ENCODE assay signal across 10 cellular contexts in the genomic region with DNA sequence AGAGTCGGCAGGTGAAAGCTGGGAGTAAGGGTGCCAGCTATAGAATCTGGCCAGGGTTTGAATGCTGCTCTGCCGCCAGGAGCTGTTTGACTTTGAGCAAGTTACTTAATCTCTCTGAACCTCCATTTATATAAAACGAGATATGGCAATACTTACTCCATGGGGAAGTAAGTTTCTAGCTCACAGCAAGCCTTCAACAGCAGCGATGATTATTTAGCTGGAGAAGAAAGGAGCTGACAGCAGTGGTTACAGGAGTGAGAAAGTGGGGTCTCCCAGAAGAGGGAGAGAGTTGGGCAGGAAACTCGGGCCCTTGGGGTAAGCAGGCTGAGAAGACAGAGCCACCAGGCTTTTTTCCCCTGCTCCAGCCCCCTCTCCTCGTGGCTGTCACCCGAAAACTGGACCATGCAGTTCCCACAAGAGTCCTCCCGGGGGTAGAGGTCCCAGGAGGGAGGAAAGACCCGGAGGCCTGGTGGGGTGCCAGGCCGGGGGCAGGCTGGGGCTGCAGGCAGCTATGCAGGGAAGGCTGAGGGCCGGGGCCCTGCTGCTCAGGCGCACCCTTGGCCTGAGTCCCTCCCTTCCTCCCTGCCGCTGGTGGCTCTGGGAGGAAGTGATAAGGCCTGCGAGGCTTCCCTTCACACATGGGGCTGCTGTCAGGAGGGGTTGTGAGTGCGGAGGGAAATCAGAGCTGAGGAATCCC. TPM values are rescaled to one million over a fixed set of nuclear protein-coding genes. Genes with fewer than 3 reads are reported as not detected.
A peak's percentile ranks its signal among the peaks of the same experiment; 100 is the strongest.
DNase-seq lines count a peak whose midpoint lies in the region; ATAC-seq and TF ChIP-seq lines count a peak whose summit lies in the region.
"Had no signal": no experiment of that assay in that cellular context is flagged by ENCODE, and none has a peak within 500 bp of the region (broad histone marks: within the 10 kb centered on the region; RNA-seq: fewer than 3 reads in every experiment).

No MANE protein-coding gene starts in this region.

- POLR2A ChIA-PET in T-cell (lab: Charles Lee) = no interaction called here

- H3K4me1 Mint-ChIP-seq in T-cell = peaks cover 39 to 45% (median 40%) of the 10 kb centered on the region in 3 donors

- peaks cover 2 to 63% (median 34%) of the 10 kb centered on the region in 9 donors for H3K4me1 ChIP-seq in heart right ventricle
- H3K4me1 ChIP-seq in gastrocnemius medialis = no peaks in the 10 kb centered on the region

- CTCF ChIA-PET in T-cell (lab: Charles Lee) = interaction anchor here (0.5 to 1.2 kb wide), 10 partner anchors 8 to 111 kb away, joined by 3 to 4 read pairs (median 3); no protein-coding TSS in a partner anchor

- WGBS in heart right ventricle, 2 donors = 16 to 18% methylated on average over 15 of the region's 15 CpGs

- DNase-seq in T-cell = peak in 2 of 34 experiments; percentile 38 to 49
- DNase-seq in heart right ventricle = peak; percentile 72 to 82
- DNase-seq in gastrocnemius medialis = no peak
- no peak for DNase-seq in NCI-H1092 treated with DMSO at 0.1 percent for 48 hours (lab: John Stamatoyannopoulos, UW)
- DNase-seq in activated CD4-positive, CD25-positive, alpha-beta regulatory T cell treated with anti-CD3 and anti-CD28 coated beads, Interleukin-2, amount 50 U/mL, for 72 hours = no peak
- DNase-seq: kidney glomerular epithelial cell had no signal

- peaks cover 11% of the 10 kb centered on the region for H3K36me3 Mint-ChIP-seq in T-cell

- peak overlapping the region; percentile 77 to 80 for H3K27ac Mint-ChIP-seq in T-cell
- H3K27ac Mint-ChIP-seq: H9 had no signal

- peak overlapping the region; percentile 28 to 66 (median 57) for H3K4me3 ChIP-seq in heart right ventricle
- H3K4me3 ChIP-seq in gastrocnemius medialis = peak overlapping the region in 3 of 4 donors; percentile 35 to 45 (median 37)

- peak; percentile 61 for ATAC-seq in HG03354 (IDR thresholded peaks at IDR 0.05; ENCODE audit: poor library complexity, severe bottlenecking, unreplicated experiment)
- peak; percentile 61 to 84 (median 74) for ATAC-seq in T-cell (replicated peaks in 1 of 4)
- peak; percentile 74 to 88 (median 84) for ATAC-seq in heart right ventricle
- no peak for ATAC-seq in gastrocnemius medialis
- no peak for ATAC-seq in GM21367 (IDR thresholded peaks at IDR 0.05; ENCODE audit: unreplicated experiment)

- H3K9me3 Mint-ChIP-seq in T-cell = peaks cover 5 to 17% (median 14%) of the 10 kb centered on the region in 3 donors

- H3K4me3 Mint-ChIP-seq in T-cell = peak overlapping the region in 1 of 3 donors; percentile 62
- H3K4me3 Mint-ChIP-seq: H9 had no signal

- in situ Hi-C loops in gastrocnemius medialis (cut with MboI; ENCODE audit: low sequenced_read_pairs in 4 of 4) = loop anchor here in 3 of 4 donors (25.0 kb wide), 1 partner anchor 207 kb away; no protein-coding TSS in a partner anchor

- H3K9me3 ChIP-seq in heart right ventricle = peaks cover 0 to 18% (median 0%) of the 10 kb centered on the region in 11 donors
- H3K9me3 ChIP-seq in gastrocnemius medialis = no peaks in the 10 kb centered on the region

- intact Hi-C loops in heart right ventricle (cut with DNase I) = no loop called here
- intact Hi-C loops in gastrocnemius medialis (cut with DNase I; ENCODE audit: low total_unique reads) = no loop called here

- TF ChIP-seq CTCF in heart right ventricle (IDR thresholded peaks at IDR 0.05) (no peak), gastrocnemius medialis (IDR thresholded peaks at IDR 0.05 in 4 of 5, conservative IDR thresholded peaks at IDR 0.05 in 1 of 5) (no peak)

- H3K27me3 Mint-ChIP-seq in T-cell = peaks cover 0 to 6% of the 10 kb centered on the region in 2 donors

- H3K27me3 ChIP-seq in heart right ventricle = no peaks in the 10 kb centered on the region
- H3K27me3 ChIP-seq in gastrocnemius medialis = peaks cover 0 to 6% (median 0%) of the 10 kb centered on the region in 3 donors

- TF ChIP-seq POLR2A in gastrocnemius medialis (IDR thresholded peaks at IDR 0.05) = no peak

- peak overlapping the region; percentile 48 to 93 (median 86) for H3K27ac ChIP-seq in heart right ventricle
- H3K27ac ChIP-seq in gastrocnemius medialis = peak overlapping the region in 3 of 4 donors; percentile 55 to 62 (median 57)

- H3K36me3 ChIP-seq in heart right ventricle (peaks cover 0 to 21% (median 0%) of the 10 kb centered on the region in 9 donors), gastrocnemius medialis (no peaks in the 10 kb centered on the region)

RNA-seq across cellular contexts. Expression of a gene that starts 3.5 kb away (rescaled TPM):
- total RNA-seq in T-cell (10 to 100 TPM in 1 of 5 donors, 1 to 10 TPM in 4; 4.8 to 10.1 (median 5.0) TPM), heart right ventricle (10 to 100 TPM in 9 of 10 donors, 1 to 10 TPM in 1; 10.0 to 53.3 (median 13.3) TPM), gastrocnemius medialis (10 to 100 TPM in 1 of 4 donors, 1 to 10 TPM in 3; 1.4 to 10.8 (median 4.2) TPM)
- polyA plus RNA-seq in heart right ventricle = 10 to 100 TPM; 11.1 to 25.5 TPM
- total RNA-seq: SK-MEL-5 had no signal

RNA-seq across cellular contexts. Expression of a gene that starts 16.2 kb away (rescaled TPM):
- total RNA-seq in T-cell (1 to 10 TPM; 2.9 to 4.6 (median 3.0) TPM), heart right ventricle (100 to 1,000 TPM in 1 of 10 donors, 10 to 100 TPM in 9; 63.2 to 126 (median 78.4) TPM), gastrocnemius medialis (under 1 TPM in 3 of 4 donors, not detected in 1; 0.19 to 1.00 (median 0.46) TPM)
- polyA plus RNA-seq in heart right ventricle = 10 to 100 TPM; 50.2 to 99.9 TPM

RNA-seq across cellular contexts. Expression of a gene that starts 30.0 kb away (rescaled TPM):
- total RNA-seq in T-cell = 10 to 100 TPM; 24.0 to 37.0 (median 31.8) TPM
- total RNA-seq in heart right ventricle = under 1 TPM in 3 of 10 donors, not detected in 7; 0.09 to 0.39 (median 0.10) TPM
- polyA plus RNA-seq in heart right ventricle = under 1 TPM; 0.45 to 0.59 TPM
- under 1 TPM in 1 of 4 donors, not detected in 3; 0.31 TPM for total RNA-seq in gastrocnemius medialis

RNA-seq across cellular contexts. Expression of a gene that starts 34.0 kb away (rescaled TPM):
- total RNA-seq in T-cell (10 to 100 TPM; 72.4 to 83.0 (median 74.8) TPM), heart right ventricle (10 to 100 TPM; 20.9 to 32.4 (median 24.6) TPM), gastrocnemius medialis (10 to 100 TPM; 10.4 to 25.7 (median 16.2) TPM)
- polyA plus RNA-seq in heart right ventricle = 10 to 100 TPM; 16.7 to 42.2 TPM

RNA-seq across cellular contexts. Expression of a gene that starts 54.0 kb away (rescaled TPM):
- total RNA-seq in T-cell (10 to 100 TPM in 4 of 5 donors, 1 to 10 TPM in 1; 9.8 to 16.0 (median 11.9) TPM), heart right ventricle (10 to 100 TPM in 1 of 10 donors, 1 to 10 TPM in 9; 3.2 to 12.5 (median 5.6) TPM), gastrocnemius medialis (10 to 100 TPM in 1 of 4 donors, 1 to 10 TPM in 2, under 1 TPM in 1; 0.72 to 11.0 (median 2.5) TPM)
- 10 to 100 TPM in 1 of 2 donors, 1 to 10 TPM in 1; 3.7 to 38.8 TPM for polyA plus RNA-seq in heart right ventricle

Comparison
In these comparisons a context has a peak if more than half of its experiments do, and no peak if none do; other contexts are left out.
1. ATAC-seq: peak in HG03354 (single experiment), T-cell (4 of 4) and heart right ventricle (8 of 8); none in gastrocnemius medialis (0 of 2) and GM21367 (single experiment).
2. DNase-seq: peak in heart right ventricle (2 of 2); none in gastrocnemius medialis (0 of 2), NCI-H1092 treated with DMSO at 0.1 percent for 48 hours (single experiment) and activated CD4-positive, CD25-positive, alpha-beta regulatory T cell treated with anti-CD3 and anti-CD28 coated beads, Interleukin-2, amount 50 U/mL, for 72 hours (single experiment).
3. RNA of a gene that starts 16.2 kb away (total RNA-seq): 63.2 to 126 TPM in heart right ventricle; 2.9 to 4.6 TPM in T-cell and 0.19 to 1.00 TPM in gastrocnemius medialis; every median in the first group is over 10 times any median in the second.
4. RNA of a gene that starts 30.0 kb away (total RNA-seq): 24.0 to 37.0 TPM in T-cell; 0.09 to 0.39 TPM in heart right ventricle and 0.31 TPM in gastrocnemius medialis; every median in the first group is over 10 times any median in the second.